ENCODE assay signal across 1 cellular context in the genomic region with DNA sequence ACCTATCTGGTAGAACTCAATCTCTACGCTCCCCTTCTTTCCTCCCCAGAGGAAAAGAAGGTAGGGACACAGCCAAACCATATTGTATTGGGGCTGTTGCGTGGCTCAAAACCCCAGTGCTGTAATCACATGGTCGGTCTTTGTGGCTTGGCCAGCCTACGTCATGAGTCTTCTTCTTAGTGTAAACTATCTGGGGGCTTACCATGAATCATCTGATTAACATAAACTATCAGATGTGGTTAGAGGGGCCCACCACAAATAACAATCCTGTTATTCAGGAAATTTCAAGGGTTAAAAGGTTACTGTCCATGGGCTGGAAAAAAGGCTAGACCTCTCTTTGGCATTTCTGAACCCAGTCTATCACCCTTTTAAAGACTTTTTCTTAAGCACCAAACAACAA.
A peak's percentile ranks its signal among the peaks of the same experiment; 100 is the strongest.
TF ChIP-seq lines count a peak whose summit lies in the region.

No MANE protein-coding gene starts in this region.

TF ChIP-seq in GM12878, 131 proteins besides CTCF, POLR2A, EP300 and RAD21 (continued from another document and continues in another):
- TF ChIP-seq, protein P1, sequence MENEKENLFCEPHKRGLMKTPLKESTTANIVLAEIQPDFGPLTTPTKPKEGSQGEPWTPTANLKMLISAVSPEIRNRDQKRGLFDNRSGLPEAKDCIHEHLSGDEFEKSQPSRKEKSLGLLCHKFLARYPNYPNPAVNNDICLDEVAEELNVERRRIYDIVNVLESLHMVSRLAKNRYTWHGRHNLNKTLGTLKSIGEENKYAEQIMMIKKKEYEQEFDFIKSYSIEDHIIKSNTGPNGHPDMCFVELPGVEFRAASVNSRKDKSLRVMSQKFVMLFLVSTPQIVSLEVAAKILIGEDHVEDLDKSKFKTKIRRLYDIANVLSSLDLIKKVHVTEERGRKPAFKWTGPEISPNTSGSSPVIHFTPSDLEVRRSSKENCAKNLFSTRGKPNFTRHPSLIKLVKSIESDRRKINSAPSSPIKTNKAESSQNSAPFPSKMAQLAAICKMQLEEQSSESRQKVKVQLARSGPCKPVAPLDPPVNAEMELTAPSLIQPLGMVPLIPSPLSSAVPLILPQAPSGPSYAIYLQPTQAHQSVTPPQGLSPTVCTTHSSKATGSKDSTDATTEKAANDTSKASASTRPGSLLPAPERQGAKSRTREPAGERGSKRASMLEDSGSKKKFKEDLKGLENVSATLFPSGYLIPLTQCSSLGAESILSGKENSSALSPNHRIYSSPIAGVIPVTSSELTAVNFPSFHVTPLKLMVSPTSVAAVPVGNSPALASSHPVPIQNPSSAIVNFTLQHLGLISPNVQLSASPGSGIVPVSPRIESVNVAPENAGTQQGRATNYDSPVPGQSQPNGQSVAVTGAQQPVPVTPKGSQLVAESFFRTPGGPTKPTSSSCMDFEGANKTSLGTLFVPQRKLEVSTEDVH (IDR thresholded peaks at IDR 0.05; ENCODE audit: low read depth, partially characterized antibody) = no peak
- TF ChIP-seq TCF7 (IDR thresholded peaks at IDR 0.05; ENCODE audit: borderline replicate concordance) (peak; percentile 94), TAF1 (IDR thresholded peaks at IDR 0.05; ENCODE audit: borderline replicate concordance, low read depth, low read length) (no peak), MYB (IDR thresholded peaks at IDR 0.05; ENCODE audit: borderline replicate concordance, low read depth, low read length) (no peak), SUZ12 (IDR thresholded peaks at IDR 0.05; ENCODE audit: unreplicated experiment) (no peak), MEF2A (IDR thresholded peaks at IDR 0.05; ENCODE audit: insufficient read depth, low read depth, low read length) (0 out of 2 replicates have a peak, but pooled peaks have one; percentile 33), ATF7 (IDR thresholded peaks at IDR 0.05; ENCODE audit: low read depth) (peak; percentile 79), YBX1 (IDR thresholded peaks at IDR 0.05) (no peak), NBN (IDR thresholded peaks at IDR 0.05) (no peak), PAX8 (IDR thresholded peaks at IDR 0.05) (no peak), TCF12 (IDR thresholded peaks at IDR 0.05; ENCODE audit: low read depth, low read length) (no peak), IKZF2 (IDR thresholded peaks at IDR 0.05) (peak; percentile 74 to 79), BCL11A (IDR thresholded peaks at IDR 0.05; ENCODE audit: low read depth, low read length) (peak; percentile 74), MTA3 (IDR thresholded peaks at IDR 0.05; ENCODE audit: borderline replicate concordance, low read length) (no peak), TCF3 (IDR thresholded peaks at IDR 0.05; ENCODE audit: borderline replicate concordance, insufficient read depth, low read depth, low read length) (no peak), TARDBP (IDR thresholded peaks at IDR 0.05; ENCODE audit: borderline replicate concordance) (no peak), MTA2 (IDR thresholded peaks at IDR 0.05; ENCODE audit: low read depth) (peak; percentile 72), SIN3A (IDR thresholded peaks at IDR 0.05; ENCODE audit: low read depth, low read length) (no peak), KDM1A (IDR thresholded peaks at IDR 0.05; ENCODE audit: borderline replicate concordance) (no peak), CHD1 (IDR thresholded peaks at IDR 0.05; ENCODE audit: low read depth, low read length) (no peak), EZH2 (IDR thresholded peaks at IDR 0.05; ENCODE audit: borderline replicate concordance, control insufficient read depth, low read depth, low read length) (no peak), CREM (IDR thresholded peaks at IDR 0.05; ENCODE audit: low read depth) (peak; percentile 87), POU2F2 (IDR thresholded peaks at IDR 0.05; ENCODE audit: borderline replicate concordance, low read depth, low read length) (peak; percentile 62; the same call in 1 of the 3 replicates), EED (IDR thresholded peaks at IDR 0.05; ENCODE audit: low read depth) (peak; percentile 63), DPF2 (IDR thresholded peaks at IDR 0.05) (peak; percentile 71; the same call in 1 of the 2 replicates), SMAD5 (IDR thresholded peaks at IDR 0.05; ENCODE audit: low read depth) (no peak), HDAC2 (IDR thresholded peaks at IDR 0.05) (no peak), STAT3 (IDR thresholded peaks at IDR 0.05; ENCODE audit: low read depth, low read length) (no peak), LARP7 (IDR thresholded peaks at IDR 0.05) (no peak), CBFB (IDR thresholded peaks at IDR 0.05; ENCODE audit: low read depth) (peak; percentile 75), NR2C2 (IDR thresholded peaks at IDR 0.05; ENCODE audit: borderline replicate concordance, control insufficient read depth, insufficient read length, low read depth) (no peak), FOXM1 (IDR thresholded peaks at IDR 0.05; ENCODE audit: low read depth, low read length) (peak; percentile 80; the same call in 1 of the 2 replicates), NR2F1 (conservative IDR thresholded peaks at IDR 0.05) (peak; percentile 89), YY1 (IDR thresholded peaks at IDR 0.05; ENCODE audit: low read depth, low read length) (no peak), HCFC1 (IDR thresholded peaks at IDR 0.05; ENCODE audit: low read length) (no peak), KAT2A (conservative IDR thresholded peaks at IDR 0.05; ENCODE audit: control insufficient read depth, low read depth, low read length) (no peak), BMI1 (IDR thresholded peaks at IDR 0.05; ENCODE audit: borderline replicate concordance) (0 out of 2 replicates have a peak, but pooled peaks have one; percentile 46), ETV6 (conservative IDR thresholded peaks at IDR 0.05 in 1 of 2, IDR thresholded peaks at IDR 0.05 in 1 of 2; ENCODE audit: borderline replicate concordance in 1 of 2, low read depth in 1 of 2) (no peak)
- TF ChIP-seq, protein P2, sequence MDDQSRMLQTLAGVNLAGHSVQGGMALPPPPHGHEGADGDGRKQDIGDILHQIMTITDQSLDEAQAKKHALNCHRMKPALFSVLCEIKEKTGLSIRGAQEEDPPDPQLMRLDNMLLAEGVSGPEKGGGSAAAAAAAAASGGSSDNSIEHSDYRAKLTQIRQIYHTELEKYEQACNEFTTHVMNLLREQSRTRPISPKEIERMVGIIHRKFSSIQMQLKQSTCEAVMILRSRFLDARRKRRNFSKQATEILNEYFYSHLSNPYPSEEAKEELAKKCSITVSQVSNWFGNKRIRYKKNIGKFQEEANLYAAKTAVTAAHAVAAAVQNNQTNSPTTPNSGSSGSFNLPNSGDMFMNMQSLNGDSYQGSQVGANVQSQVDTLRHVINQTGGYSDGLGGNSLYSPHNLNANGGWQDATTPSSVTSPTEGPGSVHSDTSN (IDR thresholded peaks at IDR 0.05; ENCODE audit: insufficient replicate concordance, low read depth, low read length) = no peak
- TF ChIP-seq, protein P3, sequence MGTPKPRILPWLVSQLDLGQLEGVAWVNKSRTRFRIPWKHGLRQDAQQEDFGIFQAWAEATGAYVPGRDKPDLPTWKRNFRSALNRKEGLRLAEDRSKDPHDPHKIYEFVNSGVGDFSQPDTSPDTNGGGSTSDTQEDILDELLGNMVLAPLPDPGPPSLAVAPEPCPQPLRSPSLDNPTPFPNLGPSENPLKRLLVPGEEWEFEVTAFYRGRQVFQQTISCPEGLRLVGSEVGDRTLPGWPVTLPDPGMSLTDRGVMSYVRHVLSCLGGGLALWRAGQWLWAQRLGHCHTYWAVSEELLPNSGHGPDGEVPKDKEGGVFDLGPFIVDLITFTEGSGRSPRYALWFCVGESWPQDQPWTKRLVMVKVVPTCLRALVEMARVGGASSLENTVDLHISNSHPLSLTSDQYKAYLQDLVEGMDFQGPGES (IDR thresholded peaks at IDR 0.05) = no peak
- TF ChIP-seq, protein P4, sequence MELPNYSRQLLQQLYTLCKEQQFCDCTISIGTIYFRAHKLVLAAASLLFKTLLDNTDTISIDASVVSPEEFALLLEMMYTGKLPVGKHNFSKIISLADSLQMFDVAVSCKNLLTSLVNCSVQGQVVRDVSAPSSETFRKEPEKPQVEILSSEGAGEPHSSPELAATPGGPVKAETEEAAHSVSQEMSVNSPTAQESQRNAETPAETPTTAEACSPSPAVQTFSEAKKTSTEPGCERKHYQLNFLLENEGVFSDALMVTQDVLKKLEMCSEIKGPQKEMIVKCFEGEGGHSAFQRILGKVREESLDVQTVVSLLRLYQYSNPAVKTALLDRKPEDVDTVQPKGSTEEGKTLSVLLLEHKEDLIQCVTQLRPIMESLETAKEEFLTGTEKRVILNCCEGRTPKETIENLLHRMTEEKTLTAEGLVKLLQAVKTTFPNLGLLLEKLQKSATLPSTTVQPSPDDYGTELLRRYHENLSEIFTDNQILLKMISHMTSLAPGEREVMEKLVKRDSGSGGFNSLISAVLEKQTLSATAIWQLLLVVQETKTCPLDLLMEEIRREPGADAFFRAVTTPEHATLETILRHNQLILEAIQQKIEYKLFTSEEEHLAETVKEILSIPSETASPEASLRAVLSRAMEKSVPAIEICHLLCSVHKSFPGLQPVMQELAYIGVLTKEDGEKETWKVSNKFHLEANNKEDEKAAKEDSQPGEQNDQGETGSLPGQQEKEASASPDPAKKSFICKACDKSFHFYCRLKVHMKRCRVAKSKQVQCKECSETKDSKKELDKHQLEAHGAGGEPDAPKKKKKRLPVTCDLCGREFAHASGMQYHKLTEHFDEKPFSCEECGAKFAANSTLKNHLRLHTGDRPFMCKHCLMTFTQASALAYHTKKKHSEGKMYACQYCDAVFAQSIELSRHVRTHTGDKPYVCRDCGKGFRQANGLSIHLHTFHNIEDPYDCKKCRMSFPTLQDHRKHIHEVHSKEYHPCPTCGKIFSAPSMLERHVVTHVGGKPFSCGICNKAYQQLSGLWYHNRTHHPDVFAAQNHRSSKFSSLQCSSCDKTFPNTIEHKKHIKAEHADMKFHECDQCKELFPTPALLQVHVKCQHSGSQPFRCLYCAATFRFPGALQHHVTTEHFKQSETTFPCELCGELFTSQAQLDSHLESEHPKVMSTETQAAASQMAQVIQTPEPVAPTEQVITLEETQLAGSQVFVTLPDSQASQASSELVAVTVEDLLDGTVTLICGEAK (IDR thresholded peaks at IDR 0.05; ENCODE audit: borderline replicate concordance) = no peak
- TF ChIP-seq, protein P5, sequence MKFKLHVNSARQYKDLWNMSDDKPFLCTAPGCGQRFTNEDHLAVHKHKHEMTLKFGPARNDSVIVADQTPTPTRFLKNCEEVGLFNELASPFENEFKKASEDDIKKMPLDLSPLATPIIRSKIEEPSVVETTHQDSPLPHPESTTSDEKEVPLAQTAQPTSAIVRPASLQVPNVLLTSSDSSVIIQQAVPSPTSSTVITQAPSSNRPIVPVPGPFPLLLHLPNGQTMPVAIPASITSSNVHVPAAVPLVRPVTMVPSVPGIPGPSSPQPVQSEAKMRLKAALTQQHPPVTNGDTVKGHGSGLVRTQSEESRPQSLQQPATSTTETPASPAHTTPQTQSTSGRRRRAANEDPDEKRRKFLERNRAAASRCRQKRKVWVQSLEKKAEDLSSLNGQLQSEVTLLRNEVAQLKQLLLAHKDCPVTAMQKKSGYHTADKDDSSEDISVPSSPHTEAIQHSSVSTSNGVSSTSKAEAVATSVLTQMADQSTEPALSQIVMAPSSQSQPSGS (IDR thresholded peaks at IDR 0.05; ENCODE audit: low read length) = peak; percentile 64
- TF ChIP-seq, protein P6, sequence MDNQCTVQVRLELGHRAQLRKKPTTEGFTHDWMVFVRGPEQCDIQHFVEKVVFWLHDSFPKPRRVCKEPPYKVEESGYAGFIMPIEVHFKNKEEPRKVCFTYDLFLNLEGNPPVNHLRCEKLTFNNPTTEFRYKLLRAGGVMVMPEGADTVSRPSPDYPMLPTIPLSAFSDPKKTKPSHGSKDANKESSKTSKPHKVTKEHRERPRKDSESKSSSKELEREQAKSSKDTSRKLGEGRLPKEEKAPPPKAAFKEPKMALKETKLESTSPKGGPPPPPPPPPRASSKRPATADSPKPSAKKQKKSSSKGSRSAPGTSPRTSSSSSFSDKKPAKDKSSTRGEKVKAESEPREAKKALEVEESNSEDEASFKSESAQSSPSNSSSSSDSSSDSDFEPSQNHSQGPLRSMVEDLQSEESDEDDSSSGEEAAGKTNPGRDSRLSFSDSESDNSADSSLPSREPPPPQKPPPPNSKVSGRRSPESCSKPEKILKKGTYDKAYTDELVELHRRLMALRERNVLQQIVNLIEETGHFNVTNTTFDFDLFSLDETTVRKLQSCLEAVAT (IDR thresholded peaks at IDR 0.05) = 0 out of 2 replicates have a peak, but pooled peaks have one; percentile 23
- TF ChIP-seq, protein P7, sequence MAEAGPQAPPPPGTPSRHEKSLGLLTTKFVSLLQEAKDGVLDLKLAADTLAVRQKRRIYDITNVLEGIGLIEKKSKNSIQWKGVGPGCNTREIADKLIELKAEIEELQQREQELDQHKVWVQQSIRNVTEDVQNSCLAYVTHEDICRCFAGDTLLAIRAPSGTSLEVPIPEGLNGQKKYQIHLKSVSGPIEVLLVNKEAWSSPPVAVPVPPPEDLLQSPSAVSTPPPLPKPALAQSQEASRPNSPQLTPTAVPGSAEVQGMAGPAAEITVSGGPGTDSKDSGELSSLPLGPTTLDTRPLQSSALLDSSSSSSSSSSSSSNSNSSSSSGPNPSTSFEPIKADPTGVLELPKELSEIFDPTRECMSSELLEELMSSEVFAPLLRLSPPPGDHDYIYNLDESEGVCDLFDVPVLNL (IDR thresholded peaks at IDR 0.05; ENCODE audit: low read depth, low read length) = no peak
- TF ChIP-seq, protein P8, sequence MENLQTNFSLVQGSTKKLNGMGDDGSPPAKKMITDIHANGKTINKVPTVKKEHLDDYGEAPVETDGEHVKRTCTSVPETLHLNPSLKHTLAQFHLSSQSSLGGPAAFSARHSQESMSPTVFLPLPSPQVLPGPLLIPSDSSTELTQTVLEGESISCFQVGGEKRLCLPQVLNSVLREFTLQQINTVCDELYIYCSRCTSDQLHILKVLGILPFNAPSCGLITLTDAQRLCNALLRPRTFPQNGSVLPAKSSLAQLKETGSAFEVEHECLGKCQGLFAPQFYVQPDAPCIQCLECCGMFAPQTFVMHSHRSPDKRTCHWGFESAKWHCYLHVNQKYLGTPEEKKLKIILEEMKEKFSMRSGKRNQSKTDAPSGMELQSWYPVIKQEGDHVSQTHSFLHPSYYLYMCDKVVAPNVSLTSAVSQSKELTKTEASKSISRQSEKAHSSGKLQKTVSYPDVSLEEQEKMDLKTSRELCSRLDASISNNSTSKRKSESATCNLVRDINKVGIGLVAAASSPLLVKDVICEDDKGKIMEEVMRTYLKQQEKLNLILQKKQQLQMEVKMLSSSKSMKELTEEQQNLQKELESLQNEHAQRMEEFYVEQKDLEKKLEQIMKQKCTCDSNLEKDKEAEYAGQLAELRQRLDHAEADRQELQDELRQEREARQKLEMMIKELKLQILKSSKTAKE (IDR thresholded peaks at IDR 0.05; ENCODE audit: low read depth, poor library complexity, severe bottlenecking) = no peak
- TF ChIP-seq, protein P9, sequence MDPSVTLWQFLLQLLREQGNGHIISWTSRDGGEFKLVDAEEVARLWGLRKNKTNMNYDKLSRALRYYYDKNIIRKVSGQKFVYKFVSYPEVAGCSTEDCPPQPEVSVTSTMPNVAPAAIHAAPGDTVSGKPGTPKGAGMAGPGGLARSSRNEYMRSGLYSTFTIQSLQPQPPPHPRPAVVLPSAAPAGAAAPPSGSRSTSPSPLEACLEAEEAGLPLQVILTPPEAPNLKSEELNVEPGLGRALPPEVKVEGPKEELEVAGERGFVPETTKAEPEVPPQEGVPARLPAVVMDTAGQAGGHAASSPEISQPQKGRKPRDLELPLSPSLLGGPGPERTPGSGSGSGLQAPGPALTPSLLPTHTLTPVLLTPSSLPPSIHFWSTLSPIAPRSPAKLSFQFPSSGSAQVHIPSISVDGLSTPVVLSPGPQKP (IDR thresholded peaks at IDR 0.05; ENCODE audit: low read depth, low read length) = no peak
